Comparison of ENCODE assay signal across 19 cellular contexts in genomic region chr11:29227816-29228215, GRCh38.
DNase-seq lines count a peak whose midpoint lies in the region; ATAC-seq and TF ChIP-seq lines count a peak whose summit lies in the region.
"Had no signal": no experiment of that assay in that cellular context is flagged by ENCODE, and none has a peak within 500 bp of the region (broad histone marks: within the 10 kb centered on the region; RNA-seq: fewer than 3 reads in every experiment).

No MANE protein-coding gene starts in this region.

- TF ChIP-seq RAD21 in SK-N-SH (IDR thresholded peaks at IDR 0.05; ENCODE audit: low read length), result no peak

- 0 out of 2 replicates have a peak overlapping the region, but pooled peaks have one; percentile 4 for H3K4me2 ChIP-seq in SK-N-SH

- POLR2A ChIA-PET in SK-N-SH (lab: Yijun Ruan, JAX), result no interaction called here

- CTCF ChIA-PET in SK-N-SH (lab: Yijun Ruan, JAX), result no interaction called here

- no peaks in the 10 kb centered on the region for H3K79me2 ChIP-seq in SK-N-SH (ENCODE audit: insufficient read depth)

- no peaks in the 10 kb centered on the region for H4K20me1 ChIP-seq in SK-N-SH (ENCODE audit: insufficient read depth)

- H3K36me3 ChIP-seq in right atrium auricular region (no peaks in the 10 kb centered on the region), SK-N-SH (replicated peaks in 1 of 2; ENCODE audit: control insufficient read depth in 1 of 2, insufficient read depth in 2 of 2, low read length in 1 of 2) (peaks cover 0 to under 1% of the 10 kb centered on the region in 2 experiments)

- ATAC-seq in right cardiac atrium (no peak), GM18868 (IDR thresholded peaks at IDR 0.05; ENCODE audit: unreplicated experiment) (no peak), HG02623 (IDR thresholded peaks at IDR 0.05; ENCODE audit: unreplicated experiment) (no peak)
- ATAC-seq: K562 had no signal

- WGBS in right cardiac atrium, result 37% methylated on average over 6 of the region's 6 CpGs
- 46% methylated on average over 6 of the region's 6 CpGs for WGBS in SK-N-SH (ENCODE audit: low lambda C conversion rate)

- no peaks in the 10 kb centered on the region for H3K9me3 ChIP-seq in right cardiac atrium (ENCODE audit: control insufficient read depth, low read length)
- no peaks in the 10 kb centered on the region for H3K9me3 ChIP-seq in right atrium auricular region
- H3K9me3 ChIP-seq in SK-N-SH, result no peaks in the 10 kb centered on the region

- no peaks in the 10 kb centered on the region for H3K4me1 ChIP-seq in right cardiac atrium (ENCODE audit: control insufficient read depth, insufficient read depth, low read length)
- H3K4me1 ChIP-seq in right atrium auricular region, result no peaks in the 10 kb centered on the region
- no peaks in the 10 kb centered on the region for H3K4me1 ChIP-seq in SK-N-SH (ENCODE audit: control insufficient read depth in 1 of 2, insufficient read depth in 2 of 2, low read depth in 1 of 2, low read length in 1 of 2)

- H3F3A ChIP-seq in SK-N-SH (replicated peaks; ENCODE audit: insufficient read depth), result no peaks in the 10 kb centered on the region

- H2AFZ ChIP-seq in SK-N-SH (ENCODE audit: low read depth), result peak overlapping the region; percentile 75

- H3K27ac ChIP-seq in right cardiac atrium (ENCODE audit: low read length), result no peak overlapping the region
- H3K27ac ChIP-seq in right atrium auricular region, result no peak overlapping the region
- no peak overlapping the region for H3K27ac ChIP-seq in SK-N-SH (ENCODE audit: low read depth in 2 of 2, low read length in 1 of 2)
- H3K27ac ChIP-seq: C4-2B, RWPE1 had no signal

- no peaks in the 10 kb centered on the region for H3K27me3 ChIP-seq in right cardiac atrium (ENCODE audit: control insufficient read depth, insufficient read depth)
- H3K27me3 ChIP-seq in right atrium auricular region, result no peaks in the 10 kb centered on the region
- no peaks in the 10 kb centered on the region for H3K27me3 ChIP-seq in SK-N-SH (ENCODE audit: insufficient read depth)

- no peak for TF ChIP-seq CTCF in right atrium auricular region (IDR thresholded peaks at IDR 0.05)
- no peak for TF ChIP-seq CTCF in SK-N-SH (IDR thresholded peaks at IDR 0.05)
- TF ChIP-seq CTCF in fibroblast of the aortic adventitia (IDR thresholded peaks at IDR 0.05; ENCODE audit: insufficient read depth, low read length), result no peak

- H3K9me2 ChIP-seq in SK-N-SH, result no peaks in the 10 kb centered on the region

- no peak overlapping the region for H3K4me3 ChIP-seq in right cardiac atrium (ENCODE audit: low read length)
- no peak overlapping the region for H3K4me3 ChIP-seq in right atrium auricular region
- no peak overlapping the region for H3K4me3 ChIP-seq in SK-N-SH (ENCODE audit: low read depth in 2 of 2, low read length in 1 of 2)
- H3K4me3 ChIP-seq in fibroblast of the aortic adventitia (ENCODE audit: low read depth, low read length), result no peak overlapping the region
- H3K4me3 ChIP-seq: K562 had no signal

- TF ChIP-seq EP300 in SK-N-SH (IDR thresholded peaks at IDR 0.05; ENCODE audit: borderline replicate concordance in 1 of 2, low read depth in 1 of 2, low read length in 1 of 2), result no peak

- DNase-seq in right cardiac atrium (peak in 2 of 3 donors; percentile 5 to 9), right atrium auricular region (ENCODE audit: low spot score) (no peak), SK-N-SH (no peak), fibroblast of the aortic adventitia (ENCODE audit: low read depth) (peak; percentile 53), NCI-H2227 treated with DMSO at 0.1 percent for 48 hours (lab: John Stamatoyannopoulos, UW) (no peak)
- no peak for DNase-seq in activated CD4-positive, CD25-positive, alpha-beta regulatory T cell treated with anti-CD3 and anti-CD28 coated beads, Interleukin-2, amount 50 U/mL, for 72 hours
- DNase-seq: COR-L47, DMS153, EL, HCEC 1CT, NCI-H1436, NCI-H2029, NCI-H226, NCI-H524 treated with DMSO at 0.1 percent for 48 hours had no signal

- intact Hi-C loops in right cardiac atrium (cut with DNase I), result no loop called here

- no peak overlapping the region for H3K9ac ChIP-seq in SK-N-SH

TF ChIP-seq in SK-N-SH, 30 proteins besides CTCF, POLR2A, EP300 and RAD21:
- TF ChIP-seq MEF2A (IDR thresholded peaks at IDR 0.05; ENCODE audit: borderline replicate concordance, low read depth), result no peak
- TF ChIP-seq ELF1 (IDR thresholded peaks at IDR 0.05), result no peak
- TF ChIP-seq RFX5 (IDR thresholded peaks at IDR 0.05; ENCODE audit: low read length), result no peak
- no peak for TF ChIP-seq GATA2 (CRISPR knock-in tag; IDR thresholded peaks at IDR 0.05)
- TF ChIP-seq TCF12 (IDR thresholded peaks at IDR 0.05), result no peak
- no peak for TF ChIP-seq NRF1 (IDR thresholded peaks at IDR 0.05; ENCODE audit: low read depth, low read length)
- no peak for TF ChIP-seq FOXJ3 (CRISPR knock-in tag; IDR thresholded peaks at IDR 0.05)
- TF ChIP-seq GABPA (IDR thresholded peaks at IDR 0.05; ENCODE audit: low read depth), result no peak
- TF ChIP-seq TEAD4 (IDR thresholded peaks at IDR 0.05; ENCODE audit: borderline replicate concordance, insufficient read depth), result no peak
- no peak for TF ChIP-seq POLR2AphosphoS5 (IDR thresholded peaks at IDR 0.05; ENCODE audit: low read depth, low read length)
- no peak for TF ChIP-seq MXI1 (IDR thresholded peaks at IDR 0.05; ENCODE audit: low read depth, low read length)
- no peak for TF ChIP-seq SMC3 (IDR thresholded peaks at IDR 0.05; ENCODE audit: low read depth, low read length)
- TF ChIP-seq TAF1 (IDR thresholded peaks at IDR 0.05; ENCODE audit: borderline replicate concordance, low read depth, low read length), result no peak
- TF ChIP-seq USF1 (IDR thresholded peaks at IDR 0.05; ENCODE audit: borderline replicate concordance, low read depth), result no peak
- TF ChIP-seq CHD2 (IDR thresholded peaks at IDR 0.05; ENCODE audit: low read length, partially characterized antibody), result no peak
- TF ChIP-seq PBX3 (IDR thresholded peaks at IDR 0.05), result no peak
- TF ChIP-seq USF2 (IDR thresholded peaks at IDR 0.05; ENCODE audit: borderline replicate concordance, low read depth, low read length), result no peak

Comparison
In these comparisons a context has a peak if more than half of its experiments do, and no peak if none do; other contexts are left out.
1. DNase-seq: peak in right cardiac atrium (2 of 3) and fibroblast of the aortic adventitia (single experiment); none in right atrium auricular region (single experiment), SK-N-SH (single experiment), NCI-H2227 treated with DMSO at 0.1 percent for 48 hours (single experiment) and activated CD4-positive, CD25-positive, alpha-beta regulatory T cell treated with anti-CD3 and anti-CD28 coated beads, Interleukin-2, amount 50 U/mL, for 72 hours (single experiment).